Comparison of ENCODE assay signal across 1 cellular context in the genomic region with DNA sequence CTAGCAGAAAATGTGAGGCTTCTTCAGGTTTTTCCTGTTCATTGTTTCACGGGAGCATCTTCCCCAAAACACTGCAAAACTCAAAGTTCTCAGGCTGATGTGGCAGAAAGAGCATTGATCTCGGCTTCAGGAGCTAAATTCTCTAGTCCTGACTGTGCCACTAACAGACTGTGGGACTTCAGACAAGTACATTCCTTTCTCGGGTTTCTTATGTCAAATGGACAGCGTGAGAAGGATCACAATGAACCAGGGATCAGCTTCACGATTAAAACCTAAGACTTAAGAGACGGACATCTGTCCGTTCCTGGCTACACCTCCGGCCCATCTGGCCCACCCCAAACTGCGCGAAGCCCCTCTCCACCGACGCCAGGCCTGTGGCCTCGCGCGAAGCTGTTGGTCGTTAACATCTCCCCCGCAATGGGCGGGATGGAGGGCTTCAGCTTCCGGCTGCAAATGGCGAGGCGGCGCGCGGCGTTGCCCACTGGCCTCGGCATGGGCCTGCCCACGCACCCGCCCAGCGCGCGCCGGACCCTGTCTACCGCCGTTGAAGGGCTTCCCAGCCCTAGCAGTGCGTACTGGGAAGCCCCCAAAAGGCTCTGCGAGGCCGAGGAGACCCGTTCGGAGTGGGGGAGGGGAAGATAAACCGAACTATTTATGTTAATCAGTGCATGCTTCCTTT.
TF ChIP-seq lines count a peak whose summit lies in the region.

No MANE protein-coding gene starts in this region.

TF ChIP-seq in SK-N-SH, 30 proteins besides CTCF, POLR2A, EP300 and RAD21 (continued from another document):
- TF ChIP-seq REST (IDR thresholded peaks at IDR 0.05; ENCODE audit: low read depth, low read length) (peak; percentile 66; the same call in 1 of the 2 replicates), SMC3 (IDR thresholded peaks at IDR 0.05; ENCODE audit: low read depth, low read length) (no peak), CHD2 (IDR thresholded peaks at IDR 0.05; ENCODE audit: low read length, partially characterized antibody) (peak; percentile 88), MAX (IDR thresholded peaks at IDR 0.05; ENCODE audit: low read depth) (peak; percentile 91), MXI1 (IDR thresholded peaks at IDR 0.05; ENCODE audit: low read depth, low read length) (0 out of 2 replicates have a peak, but pooled peaks have one; percentile 14), TEAD4 (IDR thresholded peaks at IDR 0.05; ENCODE audit: borderline replicate concordance, insufficient read depth) (0 out of 2 replicates have a peak, but pooled peaks have one; percentile 7), NRF1 (IDR thresholded peaks at IDR 0.05; ENCODE audit: low read depth, low read length) (no peak), POLR2AphosphoS5 (IDR thresholded peaks at IDR 0.05; ENCODE audit: low read depth, low read length) (peak; percentile 93), USF2 (IDR thresholded peaks at IDR 0.05; ENCODE audit: borderline replicate concordance, low read depth, low read length) (no peak), YY1 (IDR thresholded peaks at IDR 0.05; ENCODE audit: low read depth) (peak; percentile 79), NFIC (IDR thresholded peaks at IDR 0.05; ENCODE audit: borderline replicate concordance) (no peak), SIN3A (IDR thresholded peaks at IDR 0.05; ENCODE audit: borderline replicate concordance, low read depth, low read length) (0 out of 2 replicates have a peak, but pooled peaks have one; percentile 17)
- TF ChIP-seq, protein P1, sequence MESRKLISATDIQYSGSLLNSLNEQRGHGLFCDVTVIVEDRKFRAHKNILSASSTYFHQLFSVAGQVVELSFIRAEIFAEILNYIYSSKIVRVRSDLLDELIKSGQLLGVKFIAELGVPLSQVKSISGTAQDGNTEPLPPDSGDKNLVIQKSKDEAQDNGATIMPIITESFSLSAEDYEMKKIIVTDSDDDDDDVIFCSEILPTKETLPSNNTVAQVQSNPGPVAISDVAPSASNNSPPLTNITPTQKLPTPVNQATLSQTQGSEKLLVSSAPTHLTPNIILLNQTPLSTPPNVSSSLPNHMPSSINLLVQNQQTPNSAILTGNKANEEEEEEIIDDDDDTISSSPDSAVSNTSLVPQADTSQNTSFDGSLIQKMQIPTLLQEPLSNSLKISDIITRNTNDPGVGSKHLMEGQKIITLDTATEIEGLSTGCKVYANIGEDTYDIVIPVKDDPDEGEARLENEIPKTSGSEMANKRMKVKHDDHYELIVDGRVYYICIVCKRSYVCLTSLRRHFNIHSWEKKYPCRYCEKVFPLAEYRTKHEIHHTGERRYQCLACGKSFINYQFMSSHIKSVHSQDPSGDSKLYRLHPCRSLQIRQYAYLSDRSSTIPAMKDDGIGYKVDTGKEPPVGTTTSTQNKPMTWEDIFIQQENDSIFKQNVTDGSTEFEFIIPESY (IDR thresholded peaks at IDR 0.05; ENCODE audit: borderline replicate concordance, low read depth), result peak; percentile 49; the same call in 1 of the 2 replicates
